ENCODE assay signal across 8 cellular contexts in genomic region chr14:55581011-55581806, GRCh38. TPM values are rescaled to one million over a fixed set of nuclear protein-coding genes. Genes with fewer than 3 reads are reported as not detected.
DNase-seq lines count a peak whose midpoint lies in the region; ATAC-seq and TF ChIP-seq lines count a peak whose summit lies in the region.

No MANE protein-coding gene starts in this region.

- H3K4me3 ChIP-seq in KMS-11 (IDR thresholded peaks at IDR 0.05; ENCODE audit: insufficient read depth, low read depth, low read length) (no peak overlapping the region), colonic mucosa (peak overlapping the region; percentile 89), liver (ENCODE audit: low read depth in 1 of 3, low read length in 3 of 3) (peak overlapping the region; percentile 64 to 99 (median 67))

- peak overlapping the region; percentile 38 for H3K4me2 ChIP-seq in KMS-11

- peak in 1 of 2 donors; percentile 5 for TF ChIP-seq RAD21 in liver (IDR thresholded peaks at IDR 0.05)

- peak; percentile 17 for ATAC-seq in GM18502 (IDR thresholded peaks at IDR 0.05; ENCODE audit: poor library complexity, unreplicated experiment)

- H3K9ac ChIP-seq in KMS-11 (peak overlapping the region; percentile 69; the same call in 1 of the 2 replicates), colonic mucosa (ENCODE audit: low read depth in 2 of 2, low read length in 2 of 2) (peak overlapping the region; percentile 88 to 94), liver (ENCODE audit: low read depth in 1 of 2, low read length in 2 of 2) (peak overlapping the region; percentile 8 to 23)

- WGBS in liver = 4% methylated on average over 27 of the region's 27 CpGs

- H2AFZ ChIP-seq in KMS-11 (ENCODE audit: low read depth) = peak overlapping the region; percentile 26; the same call in 1 of the 2 replicates

- H3K27me3 ChIP-seq in KMS-11 (ENCODE audit: insufficient read depth, low read depth) (no peaks in the 10 kb centered on the region), colonic mucosa (no peaks in the 10 kb centered on the region), liver (ENCODE audit: control insufficient read depth in 4 of 4, insufficient read depth in 4 of 4, low read length in 3 of 4) (no peaks in the 10 kb centered on the region)

- H3K79me2 ChIP-seq in KMS-11 (ENCODE audit: insufficient read depth, low read depth) = peaks cover 57% of the 10 kb centered on the region

- H3K36me3 ChIP-seq in KMS-11 (ENCODE audit: insufficient read depth) (no peaks in the 10 kb centered on the region), colonic mucosa (no peaks in the 10 kb centered on the region), liver (ENCODE audit: control insufficient read depth in 4 of 4, insufficient read depth in 3 of 4, low read depth in 1 of 4, low read length in 3 of 4) (no peaks in the 10 kb centered on the region)

- intact Hi-C loops in colonic mucosa (cut with DNase I) = no loop called here

- peak overlapping the region; percentile 44; the same call in 1 of the 2 replicates for H3K27ac ChIP-seq in KMS-11
- H3K27ac ChIP-seq in colonic mucosa = peak overlapping the region; percentile 85
- H3K27ac ChIP-seq in liver (ENCODE audit: low read depth in 1 of 2, low read length in 2 of 2) = peak overlapping the region; percentile 63 to 87

- no peak for TF ChIP-seq CTCF in KMS-11 (conservative IDR thresholded peaks at IDR 0.05; ENCODE audit: low read depth, low read length)
- no peak for TF ChIP-seq CTCF in colonic mucosa (IDR thresholded peaks at IDR 0.05)
- TF ChIP-seq CTCF in liver (IDR thresholded peaks at IDR 0.05; ENCODE audit: low read depth, low read length, missing input control) = no peak

- H3K4me1 ChIP-seq in KMS-11 (ENCODE audit: low read depth, poor library complexity, severe bottlenecking) (peaks cover 21% of the 10 kb centered on the region), colonic mucosa (no peaks in the 10 kb centered on the region), liver (ENCODE audit: control insufficient read depth in 4 of 4, insufficient read depth in 4 of 4, low read length in 3 of 4) (peaks cover 4 to 39% (median 33%) of the 10 kb centered on the region in 4 donors)

- no peaks in the 10 kb centered on the region for H3K9me3 ChIP-seq in colonic mucosa
- no peaks in the 10 kb centered on the region for H3K9me3 ChIP-seq in liver (ENCODE audit: control insufficient read depth in 4 of 4, low read length in 3 of 4)

- H4K20me1 ChIP-seq in KMS-11 (ENCODE audit: insufficient read depth) = no peaks in the 10 kb centered on the region; the same call in 1 of the 2 replicates

- peak; percentile 25 for DNase-seq in 8988T
- peak; percentile 23 for DNase-seq in activated CD4-positive, alpha-beta T cell treated with anti-CD3 and anti-CD28 coated beads for 1 hour
- DNase-seq in colonic mucosa = no peak
- DNase-seq in stimulated activated CD4-positive, alpha-beta T cell treated with anti-CD3 and anti-CD28 coated beads, Interleukin-2, amount 100 ng/mL, for 48 hours = peak; percentile 32 to 36
- no peak for DNase-seq in NCI-H774 (lab: John Stamatoyannopoulos, UW)

TF ChIP-seq in liver, 16 proteins besides CTCF, POLR2A, EP300 and RAD21:
- no peak for TF ChIP-seq ZBTB33 (IDR thresholded peaks at IDR 0.05)
- no peak for TF ChIP-seq YY1 (IDR thresholded peaks at IDR 0.05)
- TF ChIP-seq NR2F2 (IDR thresholded peaks at IDR 0.05) = peak; percentile 35
- no peak for TF ChIP-seq TAF1 (conservative IDR thresholded peaks at IDR 0.05)

RNA-seq across cellular contexts. Expression of gene KTN1, which starts 1.2 kb away (rescaled TPM):
- total RNA-seq in colonic mucosa = 100 to 1,000 TPM; 149 to 264 TPM
- 10 to 100 TPM; 35.1 to 84.1 TPM for total RNA-seq in liver
- polyA plus RNA-seq in liver = 100 to 1,000 TPM in 1 of 2 donors, 10 to 100 TPM in 1; 34.9 to 141 TPM

Comparison
In these comparisons a context has a peak if more than half of its experiments do, and no peak if none do; other contexts are left out.
1. DNase-seq: peak in 8988T (single experiment), activated CD4-positive, alpha-beta T cell treated with anti-CD3 and anti-CD28 coated beads for 1 hour (single experiment) and stimulated activated CD4-positive, alpha-beta T cell treated with anti-CD3 and anti-CD28 coated beads, Interleukin-2, amount 100 ng/mL, for 48 hours (2 of 2); none in colonic mucosa (single experiment) and NCI-H774 (single experiment).
2. H3K9ac ChIP-seq: peak in every context shown above with its lines; median percentile 91 in colonic mucosa; 69 in KMS-11; 16 in liver.
3. Peak in every context shown above with its lines, with median percentiles within 50 percentile points of each other: H3K27ac ChIP-seq.